ENCODE assay signal across 13 cellular contexts in the genomic region with DNA sequence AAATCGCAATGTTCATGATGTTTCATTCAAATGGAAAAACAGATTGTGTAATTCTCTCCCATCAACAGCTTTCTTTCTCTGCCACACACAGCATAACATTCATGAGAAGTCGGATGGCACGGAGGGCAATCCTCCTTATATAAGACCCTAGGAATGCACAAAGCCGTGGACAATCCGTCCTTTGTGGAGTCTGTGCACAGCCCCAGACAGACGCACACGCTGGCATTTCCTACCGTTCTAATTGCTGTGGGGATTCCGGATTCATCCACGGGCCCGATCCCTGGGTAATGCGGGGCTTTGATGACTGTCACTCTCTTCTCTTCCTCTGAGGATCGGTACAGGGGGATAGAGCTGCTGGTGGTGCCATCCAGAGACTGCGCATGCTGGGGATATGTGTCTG.
DNase-seq lines count a peak whose midpoint lies in the region; ATAC-seq, FAIRE-seq and TF ChIP-seq lines count a peak whose summit lies in the region.
"Had no signal": no experiment of that assay in that cellular context is flagged by ENCODE, and none has a peak within 500 bp of the region (broad histone marks: within the 10 kb centered on the region; RNA-seq: fewer than 3 reads in every experiment).

No MANE protein-coding gene starts in this region.

- no peak for TF ChIP-seq CTCF in endothelial cell of umbilical vein (IDR thresholded peaks at IDR 0.05; ENCODE audit: extremely low read depth in 1 of 2, insufficient read depth in 1 of 2, low read depth in 1 of 2, low read length in 2 of 2)
- no peak for TF ChIP-seq CTCF in mesothelial cell of epicardium (IDR thresholded peaks at IDR 0.05; ENCODE audit: unreplicated experiment)
- TF ChIP-seq CTCF in smooth muscle cell (IDR thresholded peaks at IDR 0.05; ENCODE audit: borderline replicate concordance, insufficient read depth, poor library complexity, severe bottlenecking) = no peak

- H3K4me2 ChIP-seq in endothelial cell of umbilical vein (ENCODE audit: insufficient read depth, low read length) (peak overlapping the region; percentile 52), smooth muscle cell (peak overlapping the region; percentile 42)

- intact Hi-C loops in endothelial cell of umbilical vein (cut with micrococcal nuclease) (loop anchor here (5.0 kb wide), 2 partner anchors 120 to 365 kb away; no protein-coding TSS in a partner anchor), left colon (cut with DNase I, micrococcal nuclease) (no loop called here)

- in situ Hi-C loops in SK-MEL-5 (cut with HindIII; ENCODE audit: low pct_unique_long_range_greater_than_20kb, low sequenced_read_pairs) = no loop called here

- dilution Hi-C loops in endothelial cell of umbilical vein (cut with MboI; ENCODE audit: extremely low pct_ligation_motif_present, low sequenced_read_pairs) = no loop called here

- peak overlapping the region; percentile 27 for H3K4me3 Mint-ChIP-seq in mesothelial cell of epicardium
- H3K4me3 Mint-ChIP-seq: nephron progenitor cell, T-cell had no signal

- H3K4me1 ChIP-seq in endothelial cell of umbilical vein (ENCODE audit: control insufficient read depth, extremely low read depth, insufficient read depth, low read length) (peaks cover 4% of the 10 kb centered on the region), smooth muscle cell (ENCODE audit: low read depth) (peaks cover 3% of the 10 kb centered on the region)

- POLR2A ChIA-PET in endothelial cell of umbilical vein (lab: Charles Lee) = no interaction called here

- FAIRE-seq in endothelial cell of umbilical vein (lab: Jason Lieb, UNC) = no peak
- no peak for FAIRE-seq in HTR-8/SVneo (lab: Jason Lieb, UNC)
- FAIRE-seq in GM12892 (lab: Jason Lieb, UNC) = no peak
- FAIRE-seq: islet of Langerhans had no signal

- no peaks in the 10 kb centered on the region for H3K9me3 Mint-ChIP-seq in mesothelial cell of epicardium
- H3K9me3 Mint-ChIP-seq: nephron progenitor cell, T-cell had no signal

- H2AFZ ChIP-seq in endothelial cell of umbilical vein (ENCODE audit: low read depth, low read length) (peak overlapping the region; percentile 70), smooth muscle cell (ENCODE audit: low read depth) (no peak overlapping the region)

- H3K4me3 ChIP-seq in endothelial cell of umbilical vein (replicated peaks in 1 of 3; ENCODE audit: insufficient read depth in 1 of 3, low read depth in 1 of 3, low read length in 3 of 3) (no peak overlapping the region), smooth muscle cell (no peak overlapping the region)

- H3K36me3 Mint-ChIP-seq in mesothelial cell of epicardium = no peaks in the 10 kb centered on the region
- H3K36me3 Mint-ChIP-seq: T-cell had no signal

- H3K27me3 ChIP-seq in endothelial cell of umbilical vein (ENCODE audit: control insufficient read depth in 2 of 2, insufficient read depth in 2 of 2, low read length in 2 of 2) (no peaks in the 10 kb centered on the region), smooth muscle cell (ENCODE audit: low read depth) (no peaks in the 10 kb centered on the region)

- CTCF ChIA-PET in endothelial cell of umbilical vein (lab: Charles Lee) = interaction anchor here (0.8 to 4.8 kb wide), 13 partner anchors 8 to 380 kb away, joined by 3 to 59 read pairs (median 6); no protein-coding TSS in a partner anchor

- TF ChIP-seq POLR2A in endothelial cell of umbilical vein (IDR thresholded peaks at IDR 0.05; ENCODE audit: low read depth, low read length) = no peak
- no peak for TF ChIP-seq POLR2A in GM12892 (IDR thresholded peaks at IDR 0.05; ENCODE audit: low read depth, low read length)

- H3K27ac Mint-ChIP-seq in mesothelial cell of epicardium = peak overlapping the region; percentile 47
- H3K27ac Mint-ChIP-seq: nephron progenitor cell, T-cell had no signal

- H3K9ac ChIP-seq in endothelial cell of umbilical vein (replicated peaks; ENCODE audit: extremely low read depth, insufficient read depth, low read length) (no peak overlapping the region), smooth muscle cell (ENCODE audit: low read depth) (no peak overlapping the region)

- WGBS in smooth muscle cell (ENCODE audit: low lambda C conversion rate) = 66% methylated on average over 14 of the region's 14 CpGs

- no peak for ATAC-seq in left colon
- ATAC-seq: T-cell had no signal

- H3K36me3 ChIP-seq in endothelial cell of umbilical vein (ENCODE audit: control insufficient read depth in 2 of 2, extremely low read depth in 1 of 2, insufficient read depth in 2 of 2, low read length in 2 of 2) = peaks cover 3 to 13% of the 10 kb centered on the region in 2 experiments
- H3K36me3 ChIP-seq in smooth muscle cell (ENCODE audit: low read depth) = no peaks in the 10 kb centered on the region

- H3K27me3 Mint-ChIP-seq in mesothelial cell of epicardium (ENCODE audit: low read depth) = no peaks in the 10 kb centered on the region

- no peaks in the 10 kb centered on the region for H3F3A ChIP-seq in smooth muscle cell (ENCODE audit: low read depth)

- DNase-seq in SK-MEL-5 (ENCODE audit: low read depth, low spot score) (peak; percentile 98), endothelial cell of umbilical vein (ENCODE audit: low read depth, low spot score) (no peak), mesothelial cell of epicardium (ENCODE audit: low spot score in 2 of 2, unreplicated experiment in 2 of 2) (no peak), smooth muscle cell (lab: John Stamatoyannopoulos, UW; ENCODE audit: unreplicated experiment) (no peak), NCI-H187 treated with DMSO at 0.1 percent for 48 hours (lab: John Stamatoyannopoulos, UW) (no peak), left colon (no peak), HTR-8/SVneo (ENCODE audit: insufficient read length, low spot score) (no peak), GM12892 (ENCODE audit: insufficient read length) (no peak)
- DNase-seq: activated CD4-positive, alpha-beta T cell treated with anti-CD3 and anti-CD28 coated beads for 48 hours; activated effector memory CD4-positive, alpha-beta T cell treated with Interleukin-2 at 50 U/mL for 16 hours; nephron progenitor cell; T-cell had no signal

- H3K9me1 ChIP-seq in endothelial cell of umbilical vein (replicated peaks; ENCODE audit: control insufficient read depth, extremely low read depth, insufficient read depth, low read length) = no peaks in the 10 kb centered on the region

- BruUV-seq in endothelial cell of umbilical vein (replicated peaks; lab: Mats Ljungman, UMichigan) = no TSS peak

- no peaks in the 10 kb centered on the region for H3K79me2 ChIP-seq in endothelial cell of umbilical vein (ENCODE audit: control insufficient read depth, insufficient read depth, low read length)
- no peaks in the 10 kb centered on the region for H3K79me2 ChIP-seq in smooth muscle cell (ENCODE audit: low read depth)

- H3K4me1 Mint-ChIP-seq in mesothelial cell of epicardium = peaks cover 42% of the 10 kb centered on the region
- H3K4me1 Mint-ChIP-seq: T-cell had no signal

- no peak overlapping the region for H3K27ac ChIP-seq in endothelial cell of umbilical vein (ENCODE audit: insufficient read depth, low read depth, low read length)
- no peak overlapping the region for H3K27ac ChIP-seq in smooth muscle cell (ENCODE audit: low read depth)

- no peaks in the 10 kb centered on the region for H4K20me1 ChIP-seq in endothelial cell of umbilical vein (replicated peaks; ENCODE audit: control insufficient read depth, extremely low read depth, insufficient read depth, low read length)
- no peaks in the 10 kb centered on the region for H4K20me1 ChIP-seq in smooth muscle cell (ENCODE audit: low read depth)

- no peaks in the 10 kb centered on the region for H3K9me3 ChIP-seq in endothelial cell of umbilical vein (replicated peaks; ENCODE audit: control insufficient read depth, insufficient read depth, low read length)
- H3K9me3 ChIP-seq in smooth muscle cell (replicated peaks; ENCODE audit: low read depth) = no peaks in the 10 kb centered on the region

TF ChIP-seq in endothelial cell of umbilical vein, 7 proteins besides CTCF, POLR2A, EP300 and RAD21:
- TF ChIP-seq POLR2AphosphoS5 (IDR thresholded peaks at IDR 0.05; ENCODE audit: insufficient read depth, low read depth, low read length) = no peak
- TF ChIP-seq FOS (IDR thresholded peaks at IDR 0.05; ENCODE audit: borderline replicate concordance, insufficient read depth, low read length) = no peak
- no peak for TF ChIP-seq JUN (IDR thresholded peaks at IDR 0.05; ENCODE audit: borderline replicate concordance, insufficient read depth, insufficient read length, low read depth)
- TF ChIP-seq GATA2 (IDR thresholded peaks at IDR 0.05; ENCODE audit: insufficient read depth, insufficient read length, low read depth, low read length) = no peak
- no peak for TF ChIP-seq MYC (IDR thresholded peaks at IDR 0.05; ENCODE audit: low read depth, low read length)
- TF ChIP-seq EZH2 (IDR thresholded peaks at IDR 0.05; ENCODE audit: borderline replicate concordance, low read depth, low read length, severe bottlenecking) = no peak
- no peak for TF ChIP-seq MAX (IDR thresholded peaks at IDR 0.05; ENCODE audit: insufficient read depth, insufficient read length)
